Comparison of ENCODE assay signal across 23 cellular contexts in the genomic region with DNA sequence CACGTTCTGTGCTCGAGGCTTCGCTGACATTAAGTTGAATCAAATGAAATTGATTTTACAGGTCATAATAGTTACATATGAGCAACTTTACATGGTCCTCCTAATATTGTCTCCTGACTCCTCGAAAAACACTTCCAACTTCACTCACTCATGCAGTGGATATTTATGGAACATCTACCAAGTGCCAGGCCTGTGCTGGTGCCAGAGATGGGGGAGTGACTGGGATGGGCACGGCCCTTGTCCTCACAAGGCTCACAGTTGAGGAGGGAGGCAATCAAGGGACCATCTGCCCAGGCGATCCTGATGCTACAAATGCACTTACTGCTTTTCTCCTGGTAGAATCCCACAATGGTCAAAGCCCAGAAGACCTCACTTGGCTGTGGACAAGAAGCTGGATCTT.
"Had no signal": no experiment of that assay in that cellular context is flagged by ENCODE, and none has a peak within 500 bp of the region (broad histone marks: within the 10 kb centered on the region; RNA-seq: fewer than 3 reads in every experiment).

No MANE protein-coding gene starts in this region.

- DNase-seq: hypothalamus; immature natural killer cell; kidney; lower lobe of right lung; mammary epithelial cell; mesenchymal stem cell; natural killer cell; nephron progenitor cell; occipital lobe; sigmoid colon; small intestine; spleen; stimulated activated CD4-positive, alpha-beta T cell treated with anti-CD3 and anti-CD28 coated beads, Interleukin-4, amount 100 ng/mL, for 24 hours; stimulated activated CD8-positive, alpha-beta memory T cell treated with anti-CD3 and anti-CD28 coated beads, Interleukin-4, amount 100 ng/mL, for 48 hours; stimulated activated naive CD4-positive, alpha-beta T cell treated with Interleukin-2 at 50 U/mL for 16 hours; stimulated activated naive CD8-positive, alpha-beta T cell treated with anti-CD3 and anti-CD28 coated beads, Interleukin-15, amount 100 ng/mL, for 72 hours; substantia nigra; uterus had no signal

- H3K9me3 ChIP-seq: lower lobe of right lung, neutrophil, sigmoid colon, spleen, tibial nerve, uterus had no signal

- H3K4me3 ChIP-seq: lower lobe of right lung, neural progenitor cell, sigmoid colon, spleen, tibial nerve, uterus had no signal

- H3K27me3 ChIP-seq: neural progenitor cell, neutrophil, sigmoid colon, uterus had no signal

- H3K36me3 ChIP-seq: lower lobe of right lung, neural progenitor cell, neutrophil, sigmoid colon, spleen, tibial nerve, uterus had no signal

- H3K27ac ChIP-seq: lower lobe of right lung, neural progenitor cell, neutrophil, parathyroid adenoma, sigmoid colon, spleen, tibial nerve, uterus had no signal

- H3K4me1 ChIP-seq: lower lobe of right lung, spleen, uterus had no signal

- ATAC-seq: lower lobe of right lung; natural killer cell; stimulated activated naive CD8-positive, alpha-beta T cell treated with anti-CD3 and anti-CD28 coated beads, Interleukin-15, amount 100 ng/mL, for 72 hours had no signal

- FAIRE-seq: islet of Langerhans, kidney, small intestine had no signal
